Comparison of ENCODE assay signal across 17 cellular contexts in genomic region chr17:4186244-4186920, GRCh38. TPM values are rescaled to one million over a fixed set of nuclear protein-coding genes. Genes with fewer than 3 reads are reported as not detected.
DNase-seq lines count a peak whose midpoint lies in the region; ATAC-seq and TF ChIP-seq lines count a peak whose summit lies in the region.
"Had no signal": no experiment of that assay in that cellular context is flagged by ENCODE, and none has a peak within 500 bp of the region (broad histone marks: within the 10 kb centered on the region; RNA-seq: fewer than 3 reads in every experiment).

No MANE protein-coding gene starts in this region.

- H3K36me3 Mint-ChIP-seq in MCF 10A (ENCODE audit: insufficient read depth, unreplicated experiment) (peaks cover 72% of the 10 kb centered on the region), nephron progenitor cell (ENCODE audit: low read depth) (peaks cover 62% of the 10 kb centered on the region)

- no peak for TF ChIP-seq CTCF in breast epithelium (IDR thresholded peaks at IDR 0.05)
- no peak for TF ChIP-seq CTCF in MCF 10A (IDR thresholded peaks at IDR 0.05; ENCODE audit: unreplicated experiment)
- no peak for TF ChIP-seq CTCF in nephron progenitor cell (IDR thresholded peaks at IDR 0.05)
- TF ChIP-seq CTCF in vagina (IDR thresholded peaks at IDR 0.05): no peak

- TF ChIP-seq POLR2A in breast epithelium (IDR thresholded peaks at IDR 0.05) (no peak), vagina (IDR thresholded peaks at IDR 0.05) (no peak)

- H3K9me3 ChIP-seq in breast epithelium (no peaks in the 10 kb centered on the region), vagina (no peaks in the 10 kb centered on the region)

- intact Hi-C loops in breast epithelium (cut with DNase I; ENCODE audit: low total_unique reads) (no loop called here), MCF 10A (cut with micrococcal nuclease) (loop anchor here (2.0 kb wide), 1 partner anchor 44 kb away; the partner anchor contains the start of genes CYB5D2 and ZZEF1), head of caudate nucleus (cut with DNase I) (no loop called here), vagina (cut with DNase I) (no loop called here)

- H3K4me1 Mint-ChIP-seq in MCF 10A (ENCODE audit: insufficient read depth, unreplicated experiment) (peaks cover 11% of the 10 kb centered on the region), nephron progenitor cell (peaks cover 37% of the 10 kb centered on the region)

- no peaks in the 10 kb centered on the region for H3K27me3 ChIP-seq in breast epithelium
- no peaks in the 10 kb centered on the region for H3K27me3 ChIP-seq in vagina

- H3K4me3 ChIP-seq in breast epithelium (peak overlapping the region in 1 of 3 donors; percentile 42), vagina (peak overlapping the region in 1 of 2 donors; percentile 14)

- no peaks in the 10 kb centered on the region for H3K4me1 ChIP-seq in breast epithelium
- peaks cover 49% of the 10 kb centered on the region for H3K4me1 ChIP-seq in vagina

- H3K9me3 Mint-ChIP-seq in MCF 10A (ENCODE audit: unreplicated experiment) (no peaks in the 10 kb centered on the region), nephron progenitor cell (no peaks in the 10 kb centered on the region)
- H3K9me3 Mint-ChIP-seq: activated T-cell treated with anti-CD3 and anti-CD28 coated beads, Interleukin-2, amount 50 U/mL, for 4 hours had no signal

- POLR2A ChIA-PET in MCF 10A (lab: Yijun Ruan, JAX): interaction anchor here (0.6 to 4.1 kb wide), 7 partner anchors 21 to 348 kb away, joined by 3 to 40 read pairs (median 7); partner anchors contain the start of genes CYB5D2 and ZZEF1

- CTCF ChIA-PET in MCF 10A (lab: Yijun Ruan, JAX): interaction anchor here (0.8 to 1.0 kb wide), 3 partner anchors 12 to 25 kb away, joined by 4 to 9 read pairs (median 4); no protein-coding TSS in a partner anchor

- ATAC-seq in stimulated activated naive CD8-positive, alpha-beta T cell treated with anti-CD3 and anti-CD28 coated beads, Interleukin-15, Interleukin-2, amounts not matched to agents 100 U/mL and 50 U/mL, for 24 hours: no peak
- ATAC-seq in GM18907 (IDR thresholded peaks at IDR 0.05; ENCODE audit: unreplicated experiment): no peak
- ATAC-seq: activated T-cell treated with anti-CD3 and anti-CD28 coated beads, Interleukin-2, amount 50 U/mL, for 4 hours; PC-3 had no signal

- BruUV-seq in MCF 10A (replicated peaks; lab: Mats Ljungman, UMichigan): no TSS peak

- no peaks in the 10 kb centered on the region for H3K36me3 ChIP-seq in breast epithelium
- H3K36me3 ChIP-seq in vagina: peaks cover 0 to 36% of the 10 kb centered on the region in 2 donors

- H3K27ac ChIP-seq in breast epithelium (peak overlapping the region; percentile 58 to 78), vagina (peak overlapping the region; percentile 84)

- no peak overlapping the region for H3K4me3 Mint-ChIP-seq in MCF 10A (ENCODE audit: unreplicated experiment)
- peak overlapping the region; percentile 29 for H3K4me3 Mint-ChIP-seq in nephron progenitor cell
- H3K4me3 Mint-ChIP-seq: activated T-cell treated with anti-CD3 and anti-CD28 coated beads, Interleukin-2, amount 50 U/mL, for 4 hours had no signal

- DNase-seq in breast epithelium (ENCODE audit: low spot score in 2 of 2) (no peak), MCF 10A (ENCODE audit: unreplicated experiment) (no peak), head of caudate nucleus (peak in 28 of 42 donors; percentile 21 to 87 (median 54)), nephron progenitor cell (no peak), vagina (ENCODE audit: extremely low spot score in 2 of 2) (peak in 1 of 2 donors; percentile 94)
- DNase-seq in stimulated activated naive CD8-positive, alpha-beta T cell treated with anti-CD3 and anti-CD28 coated beads, Interleukin-15, Interleukin-2, amounts not matched to agents 100 U/mL and 50 U/mL, for 24 hours: no peak
- DNase-seq in effector CD8-positive, alpha-beta T cell (lab: John Stamatoyannopoulos, UW): no peak
- DNase-seq: activated CD4-positive, CD25-positive, alpha-beta regulatory T cell treated with anti-CD3 and anti-CD28 coated beads, Interleukin-2, amount 50 U/mL, for 72 hours; activated T-cell treated with anti-CD3 and anti-CD28 coated beads, Interleukin-2, amount 50 U/mL, for 4 hours; COR-L47; cortex of kidney; foreskin fibroblast; KG1; NCI-H510A; PC-3; stimulated activated naive CD4-positive, alpha-beta T cell had no signal

- H3K27ac Mint-ChIP-seq in MCF 10A (ENCODE audit: low read depth, unreplicated experiment) (no peak overlapping the region), nephron progenitor cell (peak overlapping the region; percentile 94)

- H3K27me3 Mint-ChIP-seq in MCF 10A (ENCODE audit: insufficient read depth, unreplicated experiment) (no peaks in the 10 kb centered on the region), nephron progenitor cell (ENCODE audit: low read depth, poor library complexity) (no peaks in the 10 kb centered on the region)

RNA-seq across cellular contexts. Expression of gene CYB5D2, which starts 43.4 kb away (rescaled TPM):
- total RNA-seq in breast epithelium (10 to 100 TPM; 28.4 to 74.1 (median 34.7) TPM), MCF 10A (2022) (13.8 and 17.6 TPM in 2 replicates), vagina (15.7 TPM)

RNA-seq across cellular contexts. Expression of gene ZZEF1, which starts 43.6 kb away (rescaled TPM):
- total RNA-seq in breast epithelium: 10 to 100 TPM; 67.2 to 70.8 (median 68.8) TPM
- total RNA-seq in MCF 10A (2022): 35.0 and 37.9 TPM in 2 replicates
- 56.7 TPM for total RNA-seq in vagina

Comparison
In these comparisons a context has a peak if more than half of its experiments do, and no peak if none do; other contexts are left out.
1. DNase-seq: peak in head of caudate nucleus (28 of 42); none in breast epithelium (0 of 2), MCF 10A (single experiment), nephron progenitor cell (single experiment), stimulated activated naive CD8-positive, alpha-beta T cell treated with anti-CD3 and anti-CD28 coated beads, Interleukin-15, Interleukin-2, amounts not matched to agents 100 U/mL and 50 U/mL, for 24 hours (single experiment) and effector CD8-positive, alpha-beta T cell (single experiment).